ENCODE assay signal across 12 cellular contexts in genomic region chr3:172333042-172333377, GRCh38.
DNase-seq lines count a peak whose midpoint lies in the region; ATAC-seq and TF ChIP-seq lines count a peak whose summit lies in the region.
"Had no signal": no experiment of that assay in that cellular context is flagged by ENCODE, and none has a peak within 500 bp of the region (broad histone marks: within the 10 kb centered on the region; RNA-seq: fewer than 3 reads in every experiment).

No MANE protein-coding gene starts in this region.

- no peaks in the 10 kb centered on the region for H3K27me3 ChIP-seq in mesenchymal stem cell (ENCODE audit: control insufficient read depth in 1 of 2, insufficient read depth in 1 of 2, low read length in 2 of 2)

- no peak overlapping the region for H3K4me3 ChIP-seq in mesenchymal stem cell (ENCODE audit: insufficient read depth in 1 of 2, low read depth in 1 of 2, low read length in 2 of 2)
- H3K4me3 ChIP-seq: PC-9 had no signal

- H2AFZ ChIP-seq in mesenchymal stem cell (ENCODE audit: low read depth, low read length): no peak overlapping the region
- H2AFZ ChIP-seq: PC-9 had no signal

- peaks cover 2% of the 10 kb centered on the region for H3K4me1 ChIP-seq in mesenchymal stem cell (ENCODE audit: control insufficient read depth, insufficient read depth, low read depth, low read length)

- no peak overlapping the region for H3K27ac Mint-ChIP-seq in activated CD4-positive, alpha-beta T cell treated with anti-CD3 and anti-CD28 coated beads for 36 hours
- H3K27ac Mint-ChIP-seq in type B pancreatic cell: peak overlapping the region; percentile 50

- peak overlapping the region; percentile 25 for H3K27ac ChIP-seq in mesenchymal stem cell (ENCODE audit: low read length, poor library complexity, severe bottlenecking)
- H3K27ac ChIP-seq: C4-2B, PC-9 had no signal

- H3K36me3 ChIP-seq in mesenchymal stem cell (ENCODE audit: control insufficient read depth in 1 of 2, insufficient read depth in 2 of 2, low read depth in 1 of 2, low read length in 2 of 2): peaks cover 37 to 90% of the 10 kb centered on the region in 2 experiments

- H2AK5ac ChIP-seq in mesenchymal stem cell (ENCODE audit: low read length, severe bottlenecking): no peak overlapping the region

- no peak overlapping the region for H4K8ac ChIP-seq in mesenchymal stem cell (ENCODE audit: low read length)

- no peak overlapping the region for H3K4ac ChIP-seq in mesenchymal stem cell (ENCODE audit: low read depth in 1 of 2, low read length in 2 of 2)

- H3K36me3 Mint-ChIP-seq in activated CD4-positive, alpha-beta T cell treated with anti-CD3 and anti-CD28 coated beads for 36 hours (ENCODE audit: low read depth): peaks cover 7% of the 10 kb centered on the region
- H3K36me3 Mint-ChIP-seq in type B pancreatic cell: peaks cover 48% of the 10 kb centered on the region

- no peak overlapping the region for H2BK12ac ChIP-seq in mesenchymal stem cell (ENCODE audit: low read length in 2 of 2)

- no peaks in the 10 kb centered on the region for H3K9me3 ChIP-seq in mesenchymal stem cell (ENCODE audit: control insufficient read depth, low read length)

- no peak overlapping the region for H2BK120ac ChIP-seq in mesenchymal stem cell (ENCODE audit: low read depth, low read length)

- POLR2A ChIA-PET in activated CD4-positive, alpha-beta T cell treated with anti-CD3 and anti-CD28 coated beads for 36 hours (lab: Charles Lee): no interaction called here

- no peak overlapping the region for H2BK5ac ChIP-seq in mesenchymal stem cell (ENCODE audit: low read depth, low read length, poor library complexity, severe bottlenecking)

- H2BK15ac ChIP-seq in mesenchymal stem cell (ENCODE audit: low read depth, poor library complexity, severe bottlenecking): no peak overlapping the region

- peak overlapping the region; percentile 38 for H3K9ac ChIP-seq in mesenchymal stem cell (ENCODE audit: low read length)

- H3K4me1 Mint-ChIP-seq in activated CD4-positive, alpha-beta T cell treated with anti-CD3 and anti-CD28 coated beads for 36 hours: peaks cover 5% of the 10 kb centered on the region
- H3K4me1 Mint-ChIP-seq in type B pancreatic cell (ENCODE audit: unreplicated experiment): peaks cover 6% of the 10 kb centered on the region

- TF ChIP-seq CTCF in type B pancreatic cell (conservative IDR thresholded peaks at IDR 0.05) (no peak), GM13976 (IDR thresholded peaks at IDR 0.05; ENCODE audit: borderline replicate concordance, control extremely low read depth, extremely low read depth, insufficient read depth, missing control alignments) (no peak)

- ATAC-seq in activated CD4-positive, alpha-beta T cell treated with anti-CD3 and anti-CD28 coated beads for 36 hours: peak; percentile 47
- ATAC-seq in HG03039 (IDR thresholded peaks at IDR 0.05; ENCODE audit: unreplicated experiment): peak; percentile 18
- no peak for ATAC-seq in HG02588 (IDR thresholded peaks at IDR 0.05; ENCODE audit: unreplicated experiment)

- H3K23ac ChIP-seq in mesenchymal stem cell (ENCODE audit: low read length in 2 of 2): no peak overlapping the region

- in situ Hi-C loops in GM13976 (cut with MboI; ENCODE audit: low sequenced_read_pairs, unreplicated experiment): loop anchor here (25.0 kb wide), 1 partner anchor 671 kb away; no protein-coding TSS in a partner anchor

- no peak overlapping the region for H3K4me2 ChIP-seq in mesenchymal stem cell (ENCODE audit: low read length, poor library complexity, severe bottlenecking)
- H3K4me2 ChIP-seq: PC-9 had no signal

- no peak overlapping the region for H3K14ac ChIP-seq in mesenchymal stem cell (ENCODE audit: low read length in 2 of 2)

- no peak for DNase-seq in activated CD4-positive, alpha-beta T cell treated with anti-CD3 and anti-CD28 coated beads for 36 hours
- no peak for DNase-seq in activated CD4-positive, alpha-beta T cell treated with anti-CD3 and anti-CD28 coated beads for 1 hour
- no peak for DNase-seq in mesenchymal stem cell
- no peak for DNase-seq in type B pancreatic cell (ENCODE audit: extremely low spot score, unreplicated experiment)
- DNase-seq in GM13976 (ENCODE audit: low spot score): no peak
- no peak for DNase-seq in putamen (ENCODE audit: low spot score)
- DNase-seq: 8988T, KG1 had no signal

- H4K91ac ChIP-seq in mesenchymal stem cell (ENCODE audit: low read length): no peak overlapping the region

- CTCF ChIA-PET in activated CD4-positive, alpha-beta T cell treated with anti-CD3 and anti-CD28 coated beads for 36 hours (lab: Charles Lee): interaction anchor here (0.5 to 2.6 kb wide), 43 partner anchors 9 to 719 kb away, joined by 3 to 35 read pairs (median 4); partner anchors contain the start of genes FNDC3B and NCEH1

- peaks cover 30% of the 10 kb centered on the region for H3K79me1 ChIP-seq in mesenchymal stem cell (replicated peaks; ENCODE audit: low read length, poor library complexity, severe bottlenecking)

- H3K18ac ChIP-seq in mesenchymal stem cell (ENCODE audit: low read depth in 1 of 2, low read length in 2 of 2): no peak overlapping the region

- H3K4me3 Mint-ChIP-seq in activated CD4-positive, alpha-beta T cell treated with anti-CD3 and anti-CD28 coated beads for 36 hours: no peak overlapping the region
- H3K4me3 Mint-ChIP-seq in type B pancreatic cell: no peak overlapping the region

- H3K27me3 Mint-ChIP-seq in activated CD4-positive, alpha-beta T cell treated with anti-CD3 and anti-CD28 coated beads for 36 hours: no peaks in the 10 kb centered on the region
- no peaks in the 10 kb centered on the region for H3K27me3 Mint-ChIP-seq in type B pancreatic cell

- H3K9me3 Mint-ChIP-seq in activated CD4-positive, alpha-beta T cell treated with anti-CD3 and anti-CD28 coated beads for 36 hours (ENCODE audit: low read depth): no peaks in the 10 kb centered on the region
- no peaks in the 10 kb centered on the region for H3K9me3 Mint-ChIP-seq in type B pancreatic cell

- intact Hi-C loops in activated CD4-positive, alpha-beta T cell treated with anti-CD3 and anti-CD28 coated beads for 36 hours (cut with DNase I, micrococcal nuclease): loop anchor here (2.0 to 5.0 kb wide), 3 partner anchors 144 to 342 kb away; no protein-coding TSS in a partner anchor
